In genomic region chr9:104784098-104784497, GRCh38 we compare ENCODE assay signal across 13 cellular contexts. TPM values are rescaled to one million over a fixed set of nuclear protein-coding genes. Genes with fewer than 3 reads are reported as not detected.
A peak's percentile ranks its signal among the peaks of the same experiment; 100 is the strongest.
DNase-seq lines count a peak whose midpoint lies in the region; ATAC-seq and TF ChIP-seq lines count a peak whose summit lies in the region.
"Had no signal": no experiment of that assay in that cellular context is flagged by ENCODE, and none has a peak within 500 bp of the region (broad histone marks: within the 10 kb centered on the region; RNA-seq: fewer than 3 reads in every experiment).

No MANE protein-coding gene starts in this region.

- no peaks in the 10 kb centered on the region for H3K79me2 ChIP-seq in MM.1S (ENCODE audit: low read length)

- H3K27me3 ChIP-seq in MM.1S (replicated peaks; ENCODE audit: insufficient read depth, low read length): no peaks in the 10 kb centered on the region
- H3K27me3 ChIP-seq: dorsolateral prefrontal cortex, heart right ventricle had no signal

- peaks cover 0 to 18% of the 10 kb centered on the region in 2 donors for H3K4me1 Mint-ChIP-seq in immature natural killer cell
- H3K4me1 Mint-ChIP-seq in activated T-helper 2 cell treated with anti-CD3 and anti-CD28 coated beads, Interferon-gamma antibody, Interleukin-2, Interleukin-4, amounts not matched to agents 10 μg/mL and 5 μg/mL and 100 μg/mL, durations not matched to agents 14 hours and 24 hours and 36 hours (ENCODE audit: low read depth): no peaks in the 10 kb centered on the region

- no peaks in the 10 kb centered on the region for H3K9me2 ChIP-seq in MM.1S (replicated peaks; ENCODE audit: insufficient read depth, low read length)

- TF ChIP-seq CTCF in GM10266 (IDR thresholded peaks at IDR 0.05; ENCODE audit: control insufficient read depth, insufficient read depth, low read depth, missing control alignments): no peak
- no peak for TF ChIP-seq CTCF in MM.1S (IDR thresholded peaks at IDR 0.05; ENCODE audit: low read length)
- TF ChIP-seq CTCF in omental fat pad (IDR thresholded peaks at IDR 0.05): no peak

- H3K36me3 Mint-ChIP-seq in immature natural killer cell: no peaks in the 10 kb centered on the region
- H3K36me3 Mint-ChIP-seq in activated T-helper 2 cell treated with anti-CD3 and anti-CD28 coated beads, Interferon-gamma antibody, Interleukin-2, Interleukin-4, amounts not matched to agents 10 μg/mL and 5 μg/mL and 100 μg/mL, durations not matched to agents 14 hours and 24 hours and 36 hours (ENCODE audit: low read depth): no peaks in the 10 kb centered on the region

- no peak overlapping the region for H3K4me3 ChIP-seq in MM.1S (ENCODE audit: low read length)
- H3K4me3 ChIP-seq: dorsolateral prefrontal cortex, heart right ventricle, smooth muscle cell had no signal

- DNase-seq in GM10266 (ENCODE audit: extremely low spot score): peak; percentile 20
- DNase-seq in MM.1S: peak; percentile 39
- DNase-seq in immature natural killer cell: no peak
- DNase-seq in LoVo (ENCODE audit: low spot score): no peak
- no peak for DNase-seq in omental fat pad (ENCODE audit: low spot score)
- DNase-seq in activated T-helper 2 cell treated with anti-CD3 and anti-CD28 coated beads, Interferon-gamma antibody, Interleukin-2, Interleukin-4, amounts not matched to agents 10 μg/mL and 5 μg/mL and 100 μg/mL, durations not matched to agents 14 hours and 24 hours and 36 hours (ENCODE audit: low spot score): no peak
- DNase-seq: dorsolateral prefrontal cortex, heart right ventricle, NCI-H1694 had no signal

- H3K27me3 Mint-ChIP-seq in immature natural killer cell (ENCODE audit: low read depth in 3 of 3): peaks cover 0 to 2% (median 0%) of the 10 kb centered on the region in 3 donors
- peaks cover 4% of the 10 kb centered on the region for H3K27me3 Mint-ChIP-seq in activated T-helper 2 cell treated with anti-CD3 and anti-CD28 coated beads, Interferon-gamma antibody, Interleukin-2, Interleukin-4, amounts not matched to agents 10 μg/mL and 5 μg/mL and 100 μg/mL, durations not matched to agents 14 hours and 24 hours and 36 hours (ENCODE audit: low read depth)
- H3K27me3 Mint-ChIP-seq: activated naive CD8-positive, alpha-beta T cell had no signal

- ATAC-seq in GM19452 (IDR thresholded peaks at IDR 0.05; ENCODE audit: unreplicated experiment) (peak; percentile 87), HG02885 (IDR thresholded peaks at IDR 0.05; ENCODE audit: poor library complexity, unreplicated experiment) (peak; percentile 92), omental fat pad (ENCODE audit: low FRiP score) (no peak)

- H3K36me3 ChIP-seq in MM.1S (replicated peaks; ENCODE audit: insufficient read depth, low read length): no peaks in the 10 kb centered on the region

- H2AFZ ChIP-seq in MM.1S (ENCODE audit: low read length): no peak overlapping the region

- H3K4me1 ChIP-seq in MM.1S (ENCODE audit: low read length): peaks cover 11% of the 10 kb centered on the region; the same call in 1 of the 2 replicates

- no peaks in the 10 kb centered on the region for H3K9me3 Mint-ChIP-seq in immature natural killer cell
- H3K9me3 Mint-ChIP-seq in activated T-helper 2 cell treated with anti-CD3 and anti-CD28 coated beads, Interferon-gamma antibody, Interleukin-2, Interleukin-4, amounts not matched to agents 10 μg/mL and 5 μg/mL and 100 μg/mL, durations not matched to agents 14 hours and 24 hours and 36 hours: no peaks in the 10 kb centered on the region

- H3F3A ChIP-seq in MM.1S (ENCODE audit: insufficient read depth, low read length): no peaks in the 10 kb centered on the region; the same call in none of the 2 replicates

- no peak overlapping the region; the same call in 1 of the 2 replicates for H3K27ac ChIP-seq in MM.1S (ENCODE audit: low read length)
- H3K27ac ChIP-seq: dorsolateral prefrontal cortex had no signal

- H3K4me3 Mint-ChIP-seq in immature natural killer cell: no peak overlapping the region
- no peak overlapping the region for H3K4me3 Mint-ChIP-seq in activated T-helper 2 cell treated with anti-CD3 and anti-CD28 coated beads, Interferon-gamma antibody, Interleukin-2, Interleukin-4, amounts not matched to agents 10 μg/mL and 5 μg/mL and 100 μg/mL, durations not matched to agents 14 hours and 24 hours and 36 hours (ENCODE audit: low read depth)
- H3K4me3 Mint-ChIP-seq: activated naive CD8-positive, alpha-beta T cell had no signal

- no peaks in the 10 kb centered on the region for H3K9me3 ChIP-seq in MM.1S (replicated peaks; ENCODE audit: insufficient read depth, low read length)
- H3K9me3 ChIP-seq: heart right ventricle had no signal

- H3K4me2 ChIP-seq in MM.1S (ENCODE audit: low read depth, low read length): peak overlapping the region; percentile 39
- H3K4me2 ChIP-seq: smooth muscle cell had no signal

- intact Hi-C loops in activated T-helper 2 cell treated with anti-CD3 and anti-CD28 coated beads, Interferon-gamma antibody, Interleukin-2, Interleukin-4, amounts not matched to agents 10 μg/mL and 5 μg/mL and 100 μg/mL, durations not matched to agents 14 hours and 24 hours and 36 hours (cut with micrococcal nuclease): loop anchor here (5.0 to 10.0 kb wide), 2 partner anchors 371 to 633 kb away; no protein-coding TSS in a partner anchor

- no peaks in the 10 kb centered on the region for H4K20me1 ChIP-seq in MM.1S (ENCODE audit: insufficient read depth, low read length)

- no peak overlapping the region for H3K9ac ChIP-seq in MM.1S (ENCODE audit: low read length)

- H3K27ac Mint-ChIP-seq in immature natural killer cell: no peak overlapping the region
- no peak overlapping the region for H3K27ac Mint-ChIP-seq in activated T-helper 2 cell treated with anti-CD3 and anti-CD28 coated beads, Interferon-gamma antibody, Interleukin-2, Interleukin-4, amounts not matched to agents 10 μg/mL and 5 μg/mL and 100 μg/mL, durations not matched to agents 14 hours and 24 hours and 36 hours
- H3K27ac Mint-ChIP-seq: activated naive CD8-positive, alpha-beta T cell had no signal

RNA-seq across cellular contexts. Expression of gene NIPSNAP3B, which starts 20.2 kb away (rescaled TPM):
- under 1 TPM in 2 of 3 donors, not detected in 1; 0.45 to 0.98 TPM for polyA plus RNA-seq in immature natural killer cell
- 10 to 100 TPM in 3 of 4 donors, 1 to 10 TPM in 1; 7.1 to 16.1 (median 13.0) TPM for total RNA-seq in omental fat pad
- total RNA-seq in activated T-helper 2 cell treated with anti-CD3 and anti-CD28 coated beads, Interferon-gamma antibody, Interleukin-2, Interleukin-4, amounts not matched to agents 10 μg/mL and 5 μg/mL and 100 μg/mL, durations not matched to agents 14 hours and 24 hours and 36 hours: 0.50 and 0.60 TPM in 2 replicates

RNA-seq across cellular contexts. Expression of gene NIPSNAP3A, which starts 36.6 kb away (rescaled TPM):
- 10 to 100 TPM; 28.2 to 58.0 (median 29.2) TPM for polyA plus RNA-seq in immature natural killer cell
- 10 to 100 TPM; 22.9 to 39.6 (median 29.6) TPM for total RNA-seq in omental fat pad
- 10.3 and 10.8 TPM in 2 replicates for total RNA-seq in activated T-helper 2 cell treated with anti-CD3 and anti-CD28 coated beads, Interferon-gamma antibody, Interleukin-2, Interleukin-4, amounts not matched to agents 10 μg/mL and 5 μg/mL and 100 μg/mL, durations not matched to agents 14 hours and 24 hours and 36 hours

Comparison
In these comparisons a context has a peak if more than half of its experiments do, and no peak if none do; other contexts are left out.
1. DNase-seq: peak in GM10266 (single experiment) and MM.1S (single experiment); none in immature natural killer cell (0 of 3), LoVo (single experiment), omental fat pad (single experiment) and activated T-helper 2 cell treated with anti-CD3 and anti-CD28 coated beads, Interferon-gamma antibody, Interleukin-2, Interleukin-4, amounts not matched to agents 10 μg/mL and 5 μg/mL and 100 μg/mL, durations not matched to agents 14 hours and 24 hours and 36 hours (single experiment).